Comparison of ENCODE assay signal across 30 cellular contexts in the genomic region with DNA sequence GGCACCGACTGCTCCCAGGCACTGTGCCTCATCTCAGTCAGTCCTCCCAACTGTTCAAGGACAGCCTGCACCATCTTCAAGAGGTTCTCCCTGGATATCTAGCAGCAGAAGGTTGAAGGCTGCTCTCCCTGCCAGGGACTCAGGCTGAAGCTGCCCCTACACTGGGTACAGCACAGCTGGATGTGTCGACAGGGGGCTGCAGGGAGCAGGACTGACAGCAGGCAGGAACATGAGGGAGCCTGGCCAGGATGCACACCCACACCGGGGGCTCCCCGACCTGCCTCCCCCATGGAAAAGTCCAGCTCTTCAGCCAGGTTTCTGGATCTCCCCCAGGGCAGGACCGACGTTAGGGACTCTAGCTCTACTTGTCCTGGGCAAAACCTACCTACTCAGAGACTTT.
"Had no signal": no experiment of that assay in that cellular context is flagged by ENCODE, and none has a peak within 500 bp of the region (broad histone marks: within the 10 kb centered on the region; RNA-seq: fewer than 3 reads in every experiment).

No MANE protein-coding gene starts in this region.

- H3K4me3 ChIP-seq: breast epithelium, gastrocnemius medialis, psoas muscle, upper lobe of left lung had no signal

- H3K27me3 ChIP-seq: breast epithelium, gastrocnemius medialis, upper lobe of left lung had no signal

- H2AFZ ChIP-seq: parathyroid adenoma had no signal

- H3K9me3 Mint-ChIP-seq: activated CD4-positive, alpha-beta memory T cell treated with anti-CD3 and anti-CD28 coated beads for 36 hours; activated T-cell treated with anti-CD3 and anti-CD28 coated beads, Interleukin-2, amount 50 U/mL, for 4 hours; activated T-helper 17 cell treated with anti-CD3 and anti-CD28 coated beads, Interleukin-2, amount 50 U/mL, for 72 hours; central memory CD8-positive, alpha-beta T cell; memory B cell; naive thymus-derived CD4-positive, alpha-beta T cell; neural crest cell; T-helper 1 cell treated with Interleukin-12 subunit alpha and Interleukin-12 subunit beta and Interleukin-4 antibody, amounts not matched to agents 30 μg/mL and 1 μg/mL, for 36 hours had no signal

- H3K27ac ChIP-seq: breast epithelium, epithelial cell of prostate, gastrocnemius medialis, parathyroid adenoma, psoas muscle, WERI-Rb-1 had no signal

- H3K9ac ChIP-seq: parathyroid adenoma had no signal

- H3K27me3 Mint-ChIP-seq: activated CD4-positive, alpha-beta memory T cell treated with anti-CD3 and anti-CD28 coated beads for 36 hours; activated T-helper 17 cell treated with anti-CD3 and anti-CD28 coated beads, Interleukin-2, amount 50 U/mL, for 72 hours; central memory CD8-positive, alpha-beta T cell; memory B cell; naive thymus-derived CD4-positive, alpha-beta T cell had no signal

- H3K4me1 ChIP-seq: breast epithelium, parathyroid adenoma had no signal

- DNase-seq: activated CD4-positive, alpha-beta memory T cell treated with anti-CD3 and anti-CD28 coated beads for 36 hours; activated CD4-positive, alpha-beta T cell treated with anti-CD3 and anti-CD28 coated beads for 48 hours; activated gamma-delta T cell treated with Interleukin-2 at 50 U/mL for 16 hours; activated naive CD4-positive, alpha-beta T cell treated with anti-CD3 and anti-CD28 coated beads, Interleukin-2, amount 50 U/mL, for 16 hours; activated T-cell treated with anti-CD3 and anti-CD28 coated beads, Interleukin-2, amount 50 U/mL, for 4 hours; amniotic stem cell; effector CD8-positive, alpha-beta T cell; gastrocnemius medialis; hippocampal formation; left cardiac atrium; midbrain; naive thymus-derived CD4-positive, alpha-beta T cell; occipital lobe; psoas muscle; stimulated activated CD4-positive, alpha-beta T cell treated with anti-CD3 and anti-CD28 coated beads, Interleukin-15, amount 100 ng/mL, for 24 hours; stimulated activated CD4-positive, alpha-beta T cell treated with anti-CD3 and anti-CD28 coated beads, Interleukin-2, amount 100 ng/mL, for 24 hours; stimulated activated naive CD4-positive, alpha-beta T cell; SW 1271; T1000; upper lobe of left lung; WERI-Rb-1 had no signal

- H3K9me3 ChIP-seq: breast epithelium, gastrocnemius medialis, psoas muscle, upper lobe of left lung had no signal

- ATAC-seq: activated CD4-positive, CD25-positive, alpha-beta regulatory T cell treated with anti-CD3 and anti-CD28 coated beads, Interleukin-2, amount 50 U/mL, for 24 hours; activated T-cell treated with anti-CD3 and anti-CD28 coated beads, Interleukin-2, amount 50 U/mL, for 4 hours; activated T-helper 17 cell treated with anti-CD3 and anti-CD28 coated beads, Interleukin-2, amount 50 U/mL, for 72 hours; gastrocnemius medialis; left cardiac atrium; naive thymus-derived CD4-positive, alpha-beta T cell had no signal

- H3K4me1 Mint-ChIP-seq: activated T-helper 17 cell treated with anti-CD3 and anti-CD28 coated beads, Interleukin-2, amount 50 U/mL, for 72 hours; memory B cell; neural crest cell had no signal

- H3K27ac Mint-ChIP-seq: activated T-helper 17 cell treated with anti-CD3 and anti-CD28 coated beads, Interleukin-2, amount 50 U/mL, for 72 hours; memory B cell; T-helper 1 cell treated with Interleukin-12 subunit alpha and Interleukin-12 subunit beta and Interleukin-4 antibody, amounts not matched to agents 30 μg/mL and 1 μg/mL, for 36 hours had no signal

- H3K4me3 Mint-ChIP-seq: activated CD4-positive, alpha-beta memory T cell treated with anti-CD3 and anti-CD28 coated beads for 36 hours; activated T-cell treated with anti-CD3 and anti-CD28 coated beads, Interleukin-2, amount 50 U/mL, for 4 hours; activated T-helper 17 cell treated with anti-CD3 and anti-CD28 coated beads, Interleukin-2, amount 50 U/mL, for 72 hours; central memory CD8-positive, alpha-beta T cell; memory B cell; naive thymus-derived CD4-positive, alpha-beta T cell; neural crest cell; T-helper 1 cell treated with Interleukin-12 subunit alpha and Interleukin-12 subunit beta and Interleukin-4 antibody, amounts not matched to agents 30 μg/mL and 1 μg/mL, for 36 hours had no signal
